8 cellular contexts compared by ENCODE assay signal in genomic region chr1:108049083-108049819, GRCh38.
A peak's percentile ranks its signal among the peaks of the same experiment; 100 is the strongest.
DNase-seq lines count a peak whose midpoint lies in the region; ATAC-seq and TF ChIP-seq lines count a peak whose summit lies in the region.

No MANE protein-coding gene starts in this region.

- peaks cover 28% of the 10 kb centered on the region for H3K4me1 Mint-ChIP-seq in activated CD4-positive, alpha-beta memory T cell treated with anti-CD3 and anti-CD28 coated beads, Interleukin-2, amount 10 ng/mL, durations not matched to agents 7 days and 5 days

- DNase-seq in Daoy (ENCODE audit: low read depth): peak; percentile 75
- peak; percentile 58 for DNase-seq in KG1 (lab: John Stamatoyannopoulos, UW)
- peak; percentile 18 for DNase-seq in activated CD4-positive, alpha-beta memory T cell treated with anti-CD3 and anti-CD28 coated beads, Interleukin-2, amount 10 ng/mL, durations not matched to agents 7 days and 5 days
- DNase-seq in cardiac muscle cell (ENCODE audit: low read depth in 1 of 2, low spot score in 1 of 2): peak; percentile 27 to 38
- no peak for DNase-seq in sciatic nerve (ENCODE audit: low spot score)
- DNase-seq in omental fat pad (ENCODE audit: low spot score): no peak

- TF ChIP-seq CTCF in cardiac muscle cell (IDR thresholded peaks at IDR 0.05; ENCODE audit: low read depth, low read length): peak; percentile 58
- no peak for TF ChIP-seq CTCF in omental fat pad (IDR thresholded peaks at IDR 0.05)

- CTCF ChIA-PET in activated CD4-positive, alpha-beta memory T cell treated with anti-CD3 and anti-CD28 coated beads, Interleukin-2, amount 10 ng/mL, durations not matched to agents 7 days and 5 days (lab: Charles Lee): interaction anchor here (1.2 kb wide), 1 partner anchor 13 kb away, joined by 3 read pairs; no protein-coding TSS in a partner anchor

- H3K36me3 Mint-ChIP-seq in activated CD4-positive, alpha-beta memory T cell treated with anti-CD3 and anti-CD28 coated beads, Interleukin-2, amount 10 ng/mL, durations not matched to agents 7 days and 5 days (ENCODE audit: low read depth): no peaks in the 10 kb centered on the region

- H3K27me3 ChIP-seq in cardiac muscle cell: no peaks in the 10 kb centered on the region

- H3K4me1 ChIP-seq in cardiac muscle cell (ENCODE audit: low read depth): peaks cover 27% of the 10 kb centered on the region

- H3K4me3 ChIP-seq in cardiac muscle cell: no peak overlapping the region

- no peak overlapping the region for H3K27ac ChIP-seq in cardiac muscle cell

- no peaks in the 10 kb centered on the region for H3K9me3 Mint-ChIP-seq in activated CD4-positive, alpha-beta memory T cell treated with anti-CD3 and anti-CD28 coated beads, Interleukin-2, amount 10 ng/mL, durations not matched to agents 7 days and 5 days

- H3K27me3 Mint-ChIP-seq in activated CD4-positive, alpha-beta memory T cell treated with anti-CD3 and anti-CD28 coated beads, Interleukin-2, amount 10 ng/mL, durations not matched to agents 7 days and 5 days: peaks cover 3% of the 10 kb centered on the region

- no peaks in the 10 kb centered on the region for H3K36me3 ChIP-seq in cardiac muscle cell

- ATAC-seq in sciatic nerve: peak; percentile 46
- ATAC-seq in HG03280 (IDR thresholded peaks at IDR 0.05; ENCODE audit: unreplicated experiment): no peak
- ATAC-seq in omental fat pad (ENCODE audit: low FRiP score): no peak
- no peak for ATAC-seq in GM18907 (IDR thresholded peaks at IDR 0.05; ENCODE audit: unreplicated experiment)

- intact Hi-C loops in sciatic nerve (cut with DNase I): no loop called here

- no peak overlapping the region for H3K27ac Mint-ChIP-seq in activated CD4-positive, alpha-beta memory T cell treated with anti-CD3 and anti-CD28 coated beads, Interleukin-2, amount 10 ng/mL, durations not matched to agents 7 days and 5 days

- no peak overlapping the region for H3K4me3 Mint-ChIP-seq in activated CD4-positive, alpha-beta memory T cell treated with anti-CD3 and anti-CD28 coated beads, Interleukin-2, amount 10 ng/mL, durations not matched to agents 7 days and 5 days

- H3K9me3 ChIP-seq in cardiac muscle cell (ENCODE audit: low read depth): no peaks in the 10 kb centered on the region

- POLR2A ChIA-PET in activated CD4-positive, alpha-beta memory T cell treated with anti-CD3 and anti-CD28 coated beads, Interleukin-2, amount 10 ng/mL, durations not matched to agents 7 days and 5 days (lab: Charles Lee): no interaction called here

Comparison
In these comparisons a context has a peak if more than half of its experiments do, and no peak if none do; other contexts are left out.
1. DNase-seq: peak in Daoy (single experiment), KG1 (single experiment), activated CD4-positive, alpha-beta memory T cell treated with anti-CD3 and anti-CD28 coated beads, Interleukin-2, amount 10 ng/mL, durations not matched to agents 7 days and 5 days (single experiment) and cardiac muscle cell (2 of 2); none in sciatic nerve (single experiment) and omental fat pad (single experiment).